ENCODE assay signal across 11 cellular contexts in genomic region chr1:201702936-201703335, GRCh38.
DNase-seq lines count a peak whose midpoint lies in the region; ATAC-seq and TF ChIP-seq lines count a peak whose summit lies in the region.
"Had no signal": no experiment of that assay in that cellular context is flagged by ENCODE, and none has a peak within 500 bp of the region (broad histone marks: within the 10 kb centered on the region; RNA-seq: fewer than 3 reads in every experiment).

No MANE protein-coding gene starts in this region.

- H3K27ac ChIP-seq in AG04450 (ENCODE audit: low read depth, low read length): peak overlapping the region; percentile 11

- DNase-seq in AG04450 (ENCODE audit: low read depth, low spot score): no peak
- peak; percentile 99 for DNase-seq in NCI-H1436 (lab: John Stamatoyannopoulos, UW)
- peak; percentile 35 to 45 for DNase-seq in lung microvascular endothelial cell (ENCODE audit: low read depth in 2 of 2)
- no peak for DNase-seq in NAMALWA (ENCODE audit: low spot score)
- no peak for DNase-seq in epidermal melanocyte (ENCODE audit: insufficient read length, low spot score)
- DNase-seq: CD4-positive, CD25-positive, alpha-beta regulatory T cell; Peyer's patch; stimulated activated CD4-positive, alpha-beta T cell treated with anti-CD3 and anti-CD28 coated beads, Interleukin-2, amount 100 ng/mL, for 48 hours had no signal

- ATAC-seq in SK-N-SH treated with all-trans-retinoic acid at 6 μM for 48 hours (peak; percentile 57), HG02852 (IDR thresholded peaks at IDR 0.05; ENCODE audit: unreplicated experiment) (no peak), GM21717 (IDR thresholded peaks at IDR 0.05; ENCODE audit: unreplicated experiment) (no peak)

- H3K9me3 ChIP-seq in AG04450 (ENCODE audit: control insufficient read depth, insufficient read depth, low read length): no peaks in the 10 kb centered on the region
- H3K9me3 ChIP-seq: Peyer's patch had no signal

- POLR2A ChIA-PET in AG04450 (lab: Yijun Ruan, JAX): interaction anchor here (1.8 kb wide), 1 partner anchor 53 kb away, joined by 4 read pairs; no protein-coding TSS in a partner anchor

- CTCF ChIA-PET in AG04450 (lab: Charles Lee): interaction anchor here (0.8 to 8.6 kb wide), 13 partner anchors 11 to 190 kb away, joined by 3 to 148 read pairs (median 4); no protein-coding TSS in a partner anchor

- no peak for TF ChIP-seq CTCF in AG04450 (IDR thresholded peaks at IDR 0.05; ENCODE audit: low read depth, low read length)

- no peak overlapping the region for H3K4me3 ChIP-seq in AG04450 (ENCODE audit: low read depth, low read length)
- H3K4me3 ChIP-seq: Peyer's patch had no signal

- H3K27me3 ChIP-seq in AG04450 (ENCODE audit: control insufficient read depth, insufficient read depth, low read length): no peaks in the 10 kb centered on the region
- H3K27me3 ChIP-seq: Peyer's patch had no signal

TF ChIP-seq in SK-N-SH treated with all-trans-retinoic acid at 6 μM for 48 hours, 23 proteins besides CTCF, POLR2A, EP300 and RAD21:
- TF ChIP-seq TSHZ2 (CRISPR knock-in tag; IDR thresholded peaks at IDR 0.05) (no peak), ZC3H10 (CRISPR knock-in tag; IDR thresholded peaks at IDR 0.05) (no peak)

Comparison
In these comparisons a context has a peak if more than half of its experiments do, and no peak if none do; other contexts are left out.
1. DNase-seq: peak in NCI-H1436 (single experiment) and lung microvascular endothelial cell (2 of 2); none in AG04450 (single experiment), NAMALWA (single experiment) and epidermal melanocyte (single experiment).